Comparison of ENCODE assay signal across 7 cellular contexts in the genomic region with DNA sequence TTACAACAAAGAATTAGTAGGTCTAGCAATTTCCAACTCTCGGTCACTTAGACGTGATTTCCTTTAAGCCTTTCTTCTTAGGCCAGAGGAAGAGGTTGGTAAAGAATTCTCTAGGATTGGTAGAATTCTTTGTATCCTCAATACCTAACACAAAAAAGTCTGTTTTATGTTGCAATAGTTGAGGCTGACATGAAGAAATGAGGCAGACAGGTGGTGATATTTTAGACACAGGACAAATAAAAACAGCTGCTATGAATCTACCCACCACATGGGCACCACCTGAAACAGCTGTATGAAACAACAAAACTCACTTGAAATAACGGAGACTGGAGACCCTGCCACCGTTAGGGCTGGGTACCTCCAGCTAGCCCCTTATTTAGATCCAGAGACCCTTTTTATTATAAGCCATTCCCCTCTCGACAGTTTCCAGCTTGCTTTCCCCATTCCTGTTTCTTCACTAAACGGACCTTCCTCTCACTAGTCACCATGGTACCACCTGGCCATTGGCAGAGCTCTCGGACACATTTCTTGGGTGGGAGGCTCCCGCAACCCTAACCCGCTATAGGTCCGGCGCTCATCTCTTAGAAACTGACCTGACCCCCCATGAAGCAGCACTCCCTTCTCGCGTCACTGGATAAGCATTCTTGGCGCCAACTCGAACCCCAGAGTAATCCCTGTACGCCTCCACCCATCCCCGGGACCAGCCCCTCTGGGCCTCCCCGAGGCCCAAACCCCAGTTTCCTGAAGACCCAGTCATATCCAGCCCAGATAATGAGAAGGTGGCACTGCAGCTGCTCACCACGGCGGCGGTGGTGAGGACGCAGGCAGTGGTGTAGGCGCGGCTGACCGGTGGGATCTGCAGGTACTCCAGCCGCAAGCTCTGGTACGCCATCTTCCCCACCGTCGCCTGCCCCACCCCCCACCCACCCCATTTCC. TPM values are rescaled to one million over a fixed set of nuclear protein-coding genes. Genes with fewer than 3 reads are reported as not detected.
DNase-seq lines count a peak whose midpoint lies in the region; ATAC-seq and TF ChIP-seq lines count a peak whose summit lies in the region.

A gene (minus strand): TSS at position 909 of the 936 bp plus-strand sequence. CDS start 17 bp downstream, at position 892.

- peak; percentile 25 for ATAC-seq in GM18505 (IDR thresholded peaks at IDR 0.05; ENCODE audit: unreplicated experiment)

- H3K27me3 ChIP-seq in brain microvascular endothelial cell (replicated peaks) (no peaks in the 10 kb centered on the region), spleen (replicated peaks in 1 of 7) (no peaks in the 10 kb centered on the region)

- in situ Hi-C loops in brain microvascular endothelial cell (cut with HindIII; ENCODE audit: low pct_ligation_motif_present, low sequenced_read_pairs), result no loop called here

- 5 to 7% (median 6%) methylated on average over 19 to 29 of the region's 29 CpGs for WGBS in spleen, 5 donors

- intact Hi-C loops in spleen (cut with DNase I; ENCODE audit: low total_unique reads), result no loop called here

- H3K4me3 ChIP-seq in brain microvascular endothelial cell (ENCODE audit: low read depth, low read length), result peak within 1 kb of the TSS; percentile 95
- peak within 1 kb of the TSS; percentile 85 to 97 (median 93) for H3K4me3 ChIP-seq in spleen

- H3K9me3 ChIP-seq in spleen, result no peaks in the 10 kb centered on the region

- TF ChIP-seq POLR2A in GM18505 (IDR thresholded peaks at IDR 0.05; ENCODE audit: borderline replicate concordance, extremely low read depth, insufficient read depth, insufficient read length) (no peak), spleen (IDR thresholded peaks at IDR 0.05) (peak in 1 of 3 donors; percentile 18)

- H3K4me1 ChIP-seq in spleen, result peaks cover 21 to 77% (median 47%) of the 10 kb centered on the region in 6 donors

- no peak for DNase-seq in H4 (ENCODE audit: low spot score)
- DNase-seq in NAMALWA (ENCODE audit: low spot score), result peak; percentile 44
- peak; percentile 10 for DNase-seq in brain microvascular endothelial cell
- peak; percentile 43 for DNase-seq in iPS-NIHi7 (ENCODE audit: extremely low spot score)
- no peak for DNase-seq in spleen
- DNase-seq in superior temporal gyrus (ENCODE audit: extremely low spot score), result no peak

- TF ChIP-seq CTCF in brain microvascular endothelial cell (IDR thresholded peaks at IDR 0.05; ENCODE audit: low read depth, low read length, missing control alignments) (no peak), spleen (IDR thresholded peaks at IDR 0.05 in 8 of 11, conservative IDR thresholded peaks at IDR 0.05 in 3 of 11) (no peak)

- peaks cover 19% of the 10 kb centered on the region for H3K36me3 ChIP-seq in brain microvascular endothelial cell (replicated peaks)
- H3K36me3 ChIP-seq in spleen, result peaks cover 3 to 71% (median 63%) of the 10 kb centered on the region in 6 donors

- peak within 1 kb of the TSS; percentile 99 for H3K27ac ChIP-seq in brain microvascular endothelial cell
- peak within 1 kb of the TSS; percentile 93 to 100 (median 99) for H3K27ac ChIP-seq in spleen

RNA-seq across cellular contexts. Expression of the gene that starts here (rescaled TPM):
- total RNA-seq in H4 (2014; rRNA removed; shearing (Covaris generic)), result 21.2 and 43.2 TPM in 2 replicates
- total RNA-seq in spleen, result 10 to 100 TPM; 37.1 to 55.9 (median 49.3) TPM
- 10 to 100 TPM; 54.5 to 67.7 (median 62.3) TPM for polyA plus RNA-seq in spleen

Comparison
In these comparisons a context has a peak if more than half of its experiments do, and no peak if none do; other contexts are left out.
1. DNase-seq: peak in NAMALWA (single experiment), brain microvascular endothelial cell (single experiment) and iPS-NIHi7 (single experiment); none in H4 (single experiment), spleen (single experiment) and superior temporal gyrus (single experiment).